In the genomic region with DNA sequence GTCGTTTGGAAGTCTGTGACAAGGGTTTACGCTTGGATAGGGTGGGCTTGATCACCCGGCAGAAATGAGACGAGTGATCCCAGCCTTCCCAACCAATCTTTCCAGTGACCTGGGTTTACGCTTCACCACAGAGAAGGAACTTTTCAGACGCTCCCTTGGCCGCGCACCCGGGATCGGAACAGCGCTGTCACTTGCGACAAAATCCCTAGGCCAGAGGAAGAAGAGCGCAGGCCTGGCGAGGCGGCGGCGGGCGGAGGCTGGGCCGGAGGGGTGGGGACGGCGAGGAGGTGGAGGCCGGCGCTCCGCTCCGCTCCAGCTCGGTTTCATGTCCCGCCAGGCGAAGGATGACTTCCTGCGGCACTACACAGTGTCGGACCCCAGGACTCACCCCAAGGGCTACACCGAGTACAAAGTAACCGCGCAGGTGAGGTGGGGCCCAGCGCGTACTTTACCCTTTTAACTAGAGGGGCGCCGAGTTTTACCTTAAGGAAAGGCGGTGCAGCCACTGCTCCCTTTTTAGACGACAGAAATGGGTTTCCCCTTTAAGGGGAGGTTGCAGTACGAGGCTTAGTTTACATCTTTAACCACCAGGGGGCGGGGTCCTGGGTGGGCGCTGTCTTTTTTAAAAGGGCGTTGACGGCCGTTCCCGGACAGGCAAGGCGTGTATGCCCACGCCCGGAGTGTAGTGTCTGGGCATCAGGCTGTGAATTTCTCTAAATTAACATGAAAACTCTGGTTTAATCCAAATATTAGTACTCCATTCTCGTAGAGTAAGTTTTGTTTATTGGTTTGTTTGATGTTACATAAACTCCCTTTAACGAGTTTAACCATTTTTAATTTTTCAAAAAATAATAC, we compare ENCODE assay signal across 8 cellular contexts. TPM values are rescaled to one million over a fixed set of nuclear protein-coding genes. Genes with fewer than 3 reads are reported as not detected.
DNase-seq lines count a peak whose midpoint lies in the region; ATAC-seq and TF ChIP-seq lines count a peak whose summit lies in the region.

A gene with protein sequence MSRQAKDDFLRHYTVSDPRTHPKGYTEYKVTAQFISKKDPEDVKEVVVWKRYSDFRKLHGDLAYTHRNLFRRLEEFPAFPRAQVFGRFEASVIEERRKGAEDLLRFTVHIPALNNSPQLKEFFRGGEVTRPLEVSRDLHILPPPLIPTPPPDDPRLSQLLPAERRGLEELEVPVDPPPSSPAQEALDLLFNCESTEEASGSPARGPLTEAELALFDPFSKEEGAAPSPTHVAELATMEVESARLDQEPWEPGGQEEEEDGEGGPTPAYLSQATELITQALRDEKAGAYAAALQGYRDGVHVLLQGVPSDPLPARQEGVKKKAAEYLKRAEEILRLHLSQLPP (plus strand): TSS at position 227 of the 855 bp plus-strand sequence. CDS start 99 bp downstream, at position 326.

- CTCF ChIA-PET in activated B cell treated with CpG ODN at 0.5 μM for 24 hours (lab: Charles Lee), result interaction anchor here (0.9 to 2.1 kb wide), 3 partner anchors 13 to 104 kb away, joined by 3 to 5 read pairs (median 4); a partner anchor contains a TSS

- peak within 1 kb of the TSS; percentile 85 for H3K4me3 Mint-ChIP-seq in activated B cell treated with CpG ODN at 0.5 μM for 24 hours

- H3K36me3 Mint-ChIP-seq in activated B cell treated with CpG ODN at 0.5 μM for 24 hours (ENCODE audit: low read depth), result peaks cover under 1% of the 10 kb centered on the region

- in situ Hi-C loops in GM18951 (cut with MboI; ENCODE audit: low sequenced_read_pairs, unreplicated experiment), result no loop called here

- H3K9me3 Mint-ChIP-seq in activated B cell treated with CpG ODN at 0.5 μM for 24 hours, result no peaks in the 10 kb centered on the region

- intact Hi-C loops in activated B cell treated with CpG ODN at 0.5 μM for 24 hours (cut with micrococcal nuclease), result loop anchor here (1.0 to 5.0 kb wide), 9 partner anchors 13 to 545 kb away; a partner anchor contains a TSS

- H3K27ac Mint-ChIP-seq in activated B cell treated with CpG ODN at 0.5 μM for 24 hours, result peak within 1 kb of the TSS; percentile 88

- TF ChIP-seq CTCF in AG09319 (IDR thresholded peaks at IDR 0.05; ENCODE audit: low read depth, low read length) (peak; percentile 60), activated B cell treated with CpG ODN at 0.5 μM for 24 hours (IDR thresholded peaks at IDR 0.05) (no peak)

- no peaks in the 10 kb centered on the region for H3K27me3 Mint-ChIP-seq in activated B cell treated with CpG ODN at 0.5 μM for 24 hours

- TF ChIP-seq POLR2A in GM18951 (IDR thresholded peaks at IDR 0.05; ENCODE audit: extremely low read depth, insufficient read depth, insufficient read length), result peak; percentile 72

- DNase-seq in AG09319 (ENCODE audit: extremely low read depth, low read depth) (peak; percentile 91), NCI-H226 (peak; percentile 93), activated B cell treated with CpG ODN at 0.5 μM for 24 hours (peak; percentile 72), caudate nucleus (lab: John Stamatoyannopoulos, UW) (peak; percentile 61 to 96 (median 91)), iris pigment epithelial cell (ENCODE audit: low read depth) (peak; percentile 97)
- DNase-seq in stimulated activated CD4-positive, alpha-beta T cell treated with anti-CD3 and anti-CD28 coated beads, Interleukin-12 subunit alpha, Interleukin-12 subunit beta, amount 100 ng/mL, for 4 hours, result peak; percentile 78

- POLR2A ChIA-PET in activated B cell treated with CpG ODN at 0.5 μM for 24 hours (lab: Charles Lee), result interaction anchor here (0.6 to 1.5 kb wide), 6 partner anchors 12 to 284 kb away, joined by 3 to 9 read pairs (median 5); a partner anchor contains a TSS

- ATAC-seq in HG03196 (IDR thresholded peaks at IDR 0.05; ENCODE audit: unreplicated experiment), result peak; percentile 77
- peak; percentile 90 for ATAC-seq in activated B cell treated with CpG ODN at 0.5 μM for 24 hours (ENCODE audit: low read depth)

- peak within 1 kb of the TSS; percentile 95 for H3K27ac ChIP-seq in caudate nucleus (ENCODE audit: low read depth, low read length)

- peaks cover 21% of the 10 kb centered on the region for H3K4me1 Mint-ChIP-seq in activated B cell treated with CpG ODN at 0.5 μM for 24 hours

RNA-seq across cellular contexts. Expression of the gene that starts here (rescaled TPM):
- 17.3 and 19.3 TPM in 2 replicates for total RNA-seq in activated B cell treated with CpG ODN at 0.5 μM for 24 hours

Comparison
In these comparisons a context has a peak if more than half of its experiments do, and no peak if none do; other contexts are left out.
1. Peak in every context shown above with its lines: DNase-seq, ATAC-seq and H3K27ac ChIP-seq.